12 cellular contexts compared by ENCODE assay signal in the genomic region with DNA sequence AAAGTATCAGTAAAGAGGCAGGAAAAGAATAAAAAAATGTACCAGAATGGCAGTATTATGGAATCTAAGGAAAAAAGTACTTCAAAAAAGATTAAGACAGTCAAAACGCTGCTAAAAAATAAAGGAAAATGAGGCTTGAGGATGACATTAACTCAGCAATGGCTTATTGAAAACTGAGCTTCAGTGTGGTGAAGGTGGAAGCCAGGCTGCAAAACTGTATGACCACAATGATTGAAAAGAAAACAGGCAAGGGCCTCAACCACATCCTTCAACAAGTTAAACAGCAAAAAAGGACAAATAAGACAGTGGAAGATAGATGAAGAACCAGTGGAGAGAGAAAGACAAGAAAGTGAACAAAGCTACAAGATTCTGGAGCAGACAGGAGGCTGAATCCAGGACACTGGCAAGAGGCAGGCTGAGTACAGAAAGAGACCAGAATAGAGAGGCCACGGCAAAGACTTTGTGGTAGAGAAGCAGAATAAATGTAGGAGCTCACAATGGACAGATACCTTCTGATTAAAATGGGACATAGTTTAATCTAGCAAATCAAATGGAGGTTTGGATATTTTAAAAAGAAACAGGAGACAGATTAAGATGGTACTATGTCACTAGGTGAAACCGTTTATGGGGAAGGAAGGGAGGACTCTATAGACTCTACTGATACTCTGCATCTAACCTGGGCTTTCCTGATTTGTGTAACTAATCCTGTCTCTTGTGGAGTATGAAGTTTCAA.
DNase-seq lines count a peak whose midpoint lies in the region; ATAC-seq and TF ChIP-seq lines count a peak whose summit lies in the region.
"Had no signal": no experiment of that assay in that cellular context is flagged by ENCODE, and none has a peak within 500 bp of the region (broad histone marks: within the 10 kb centered on the region; RNA-seq: fewer than 3 reads in every experiment).

No MANE protein-coding gene starts in this region.

- H3K4me3 Mint-ChIP-seq in MCF 10A (ENCODE audit: unreplicated experiment) (peak overlapping the region; percentile 35), progenitor cell of endocrine pancreas (ENCODE audit: low read depth) (no peak overlapping the region)
- no peak overlapping the region for H3K4me3 Mint-ChIP-seq in activated T-helper 1 cell treated with anti-CD3 and anti-CD28 coated beads, Interleukin-12 subunit alpha, Interleukin-12 subunit beta, Interleukin-2, Interleukin-4 antibody, amounts not matched to agents 30 ng/mL and 10 ng/mL and 1 ng/mL, durations not matched to agents 14 hours and 24 hours and 36 hours
- H3K4me3 Mint-ChIP-seq: activated naive CD8-positive, alpha-beta T cell; neural progenitor cell had no signal

- POLR2A ChIA-PET in MCF 10A (lab: Yijun Ruan, JAX): interaction anchor here (0.7 to 2.8 kb wide), 16 partner anchors 8 to 609 kb away, joined by 3 to 17 read pairs (median 4); a partner anchor contains a TSS

- intact Hi-C loops in MCF 10A (cut with micrococcal nuclease): loop anchor here (5.0 kb wide), 1 partner anchor 64 kb away; no protein-coding TSS in a partner anchor
- intact Hi-C loops in breast epithelium (cut with DNase I; ENCODE audit: low total_unique reads): no loop called here
- intact Hi-C loops in activated T-helper 1 cell treated with anti-CD3 and anti-CD28 coated beads, Interleukin-12 subunit alpha, Interleukin-12 subunit beta, Interleukin-2, Interleukin-4 antibody, amounts not matched to agents 30 ng/mL and 10 ng/mL and 1 ng/mL, durations not matched to agents 14 hours and 24 hours and 36 hours (cut with micrococcal nuclease): no loop called here

- H3K27ac ChIP-seq in breast epithelium (no peak overlapping the region), Peyer's patch (no peak overlapping the region)
- H3K27ac ChIP-seq: neural progenitor cell had no signal

- TF ChIP-seq CTCF in MCF 10A (IDR thresholded peaks at IDR 0.05; ENCODE audit: unreplicated experiment) (no peak), breast epithelium (IDR thresholded peaks at IDR 0.05) (no peak), progenitor cell of endocrine pancreas (IDR thresholded peaks at IDR 0.05; ENCODE audit: unreplicated experiment) (no peak), Peyer's patch (IDR thresholded peaks at IDR 0.05) (no peak)

- no peak overlapping the region for H3K4me3 ChIP-seq in breast epithelium
- H3K4me3 ChIP-seq in Peyer's patch: no peak overlapping the region
- H3K4me3 ChIP-seq: neural progenitor cell had no signal

- BruUV-seq in MCF 10A (replicated peaks; lab: Mats Ljungman, UMichigan): no TSS peak

- H3K36me3 ChIP-seq in breast epithelium (no peaks in the 10 kb centered on the region), Peyer's patch (peaks cover 0 to 66% (median 0%) of the 10 kb centered on the region in 3 donors)

- in situ Hi-C loops in KBM-7 (cut with MboI; ENCODE audit: low pct_unique_long_range_greater_than_20kb, low sequenced_read_pairs): no loop called here

- H3K9me3 Mint-ChIP-seq in MCF 10A (ENCODE audit: unreplicated experiment) (no peaks in the 10 kb centered on the region), progenitor cell of endocrine pancreas (ENCODE audit: low read depth) (no peaks in the 10 kb centered on the region)
- no peaks in the 10 kb centered on the region for H3K9me3 Mint-ChIP-seq in activated T-helper 1 cell treated with anti-CD3 and anti-CD28 coated beads, Interleukin-12 subunit alpha, Interleukin-12 subunit beta, Interleukin-2, Interleukin-4 antibody, amounts not matched to agents 30 ng/mL and 10 ng/mL and 1 ng/mL, durations not matched to agents 14 hours and 24 hours and 36 hours
- H3K9me3 Mint-ChIP-seq: neural progenitor cell had no signal

- CTCF ChIA-PET in MCF 10A (lab: Yijun Ruan, JAX): interaction anchor here (0.6 to 2.0 kb wide), 10 partner anchors 10 to 1661 kb away, joined by 3 to 14 read pairs (median 4); no protein-coding TSS in a partner anchor

- ATAC-seq in HG02938 (IDR thresholded peaks at IDR 0.05; ENCODE audit: unreplicated experiment): peak; percentile 67

- no peak for TF ChIP-seq POLR2A in breast epithelium (IDR thresholded peaks at IDR 0.05)
- no peak for TF ChIP-seq POLR2A in Peyer's patch (IDR thresholded peaks at IDR 0.05)

- H3K36me3 Mint-ChIP-seq in MCF 10A (ENCODE audit: insufficient read depth, unreplicated experiment): peaks cover 55% of the 10 kb centered on the region
- H3K36me3 Mint-ChIP-seq in activated T-helper 1 cell treated with anti-CD3 and anti-CD28 coated beads, Interleukin-12 subunit alpha, Interleukin-12 subunit beta, Interleukin-2, Interleukin-4 antibody, amounts not matched to agents 30 ng/mL and 10 ng/mL and 1 ng/mL, durations not matched to agents 14 hours and 24 hours and 36 hours (ENCODE audit: low read depth): no peaks in the 10 kb centered on the region
- H3K36me3 Mint-ChIP-seq in progenitor cell of endocrine pancreas (ENCODE audit: insufficient read depth): peaks cover 38% of the 10 kb centered on the region
- H3K36me3 Mint-ChIP-seq: activated naive CD8-positive, alpha-beta T cell had no signal

- H3K27me3 ChIP-seq in breast epithelium: no peaks in the 10 kb centered on the region
- H3K27me3 ChIP-seq in Peyer's patch: no peaks in the 10 kb centered on the region
- H3K27me3 ChIP-seq: neural progenitor cell had no signal

- DNase-seq in MCF 10A (ENCODE audit: unreplicated experiment) (no peak), breast epithelium (ENCODE audit: low spot score in 2 of 2) (no peak), progenitor cell of endocrine pancreas (ENCODE audit: low spot score, unreplicated experiment) (no peak), KBM-7 (no peak), Peyer's patch (no peak)
- DNase-seq in activated T-helper 1 cell treated with anti-CD3 and anti-CD28 coated beads, Interleukin-12 subunit alpha, Interleukin-12 subunit beta, Interleukin-2, Interleukin-4 antibody, amounts not matched to agents 30 ng/mL and 10 ng/mL and 1 ng/mL, durations not matched to agents 14 hours and 24 hours and 36 hours (ENCODE audit: low spot score): peak; percentile 1
- DNase-seq in activated effector memory CD4-positive, alpha-beta T cell treated with Interleukin-2 at 50 U/mL for 16 hours: no peak
- DNase-seq: NCI-H1048; stimulated activated CD4-positive, alpha-beta T cell treated with anti-CD3 and anti-CD28 coated beads, Interleukin-1b, Interleukin-23, amount 100 ng/mL, for 48 hours had no signal

- H3K9me3 ChIP-seq in breast epithelium (no peaks in the 10 kb centered on the region), Peyer's patch (no peaks in the 10 kb centered on the region)

- H3K27me3 Mint-ChIP-seq in MCF 10A (ENCODE audit: insufficient read depth, unreplicated experiment): no peaks in the 10 kb centered on the region
- H3K27me3 Mint-ChIP-seq in activated T-helper 1 cell treated with anti-CD3 and anti-CD28 coated beads, Interleukin-12 subunit alpha, Interleukin-12 subunit beta, Interleukin-2, Interleukin-4 antibody, amounts not matched to agents 30 ng/mL and 10 ng/mL and 1 ng/mL, durations not matched to agents 14 hours and 24 hours and 36 hours (ENCODE audit: insufficient read depth): no peaks in the 10 kb centered on the region
- no peaks in the 10 kb centered on the region for H3K27me3 Mint-ChIP-seq in progenitor cell of endocrine pancreas

- peak overlapping the region; percentile 60 for H3K27ac Mint-ChIP-seq in MCF 10A (ENCODE audit: low read depth, unreplicated experiment)
- peak overlapping the region; percentile 1 for H3K27ac Mint-ChIP-seq in activated T-helper 1 cell treated with anti-CD3 and anti-CD28 coated beads, Interleukin-12 subunit alpha, Interleukin-12 subunit beta, Interleukin-2, Interleukin-4 antibody, amounts not matched to agents 30 ng/mL and 10 ng/mL and 1 ng/mL, durations not matched to agents 14 hours and 24 hours and 36 hours
- peak overlapping the region; percentile 23 for H3K27ac Mint-ChIP-seq in progenitor cell of endocrine pancreas
- H3K27ac Mint-ChIP-seq: activated naive CD8-positive, alpha-beta T cell; neural progenitor cell had no signal

- H3K4me1 ChIP-seq in breast epithelium (no peaks in the 10 kb centered on the region), Peyer's patch (no peaks in the 10 kb centered on the region)
- H3K4me1 ChIP-seq: neural progenitor cell had no signal

- H3K4me1 Mint-ChIP-seq in MCF 10A (ENCODE audit: insufficient read depth, unreplicated experiment): peaks cover 22% of the 10 kb centered on the region
- peaks cover 15% of the 10 kb centered on the region for H3K4me1 Mint-ChIP-seq in activated T-helper 1 cell treated with anti-CD3 and anti-CD28 coated beads, Interleukin-12 subunit alpha, Interleukin-12 subunit beta, Interleukin-2, Interleukin-4 antibody, amounts not matched to agents 30 ng/mL and 10 ng/mL and 1 ng/mL, durations not matched to agents 14 hours and 24 hours and 36 hours (ENCODE audit: low read depth)
- peaks cover 10% of the 10 kb centered on the region for H3K4me1 Mint-ChIP-seq in progenitor cell of endocrine pancreas (ENCODE audit: low read depth)

Comparison
In these comparisons a context has a peak if more than half of its experiments do, and no peak if none do; other contexts are left out.
1. H3K27ac Mint-ChIP-seq: peak in every context shown above with its lines; median percentile 60 in MCF 10A; 23 in progenitor cell of endocrine pancreas; 1 in activated T-helper 1 cell treated with anti-CD3 and anti-CD28 coated beads, Interleukin-12 subunit alpha, Interleukin-12 subunit beta, Interleukin-2, Interleukin-4 antibody, amounts not matched to agents 30 ng/mL and 10 ng/mL and 1 ng/mL, durations not matched to agents 14 hours and 24 hours and 36 hours.